Comparison of ENCODE assay signal across 9 cellular contexts in the genomic region with DNA sequence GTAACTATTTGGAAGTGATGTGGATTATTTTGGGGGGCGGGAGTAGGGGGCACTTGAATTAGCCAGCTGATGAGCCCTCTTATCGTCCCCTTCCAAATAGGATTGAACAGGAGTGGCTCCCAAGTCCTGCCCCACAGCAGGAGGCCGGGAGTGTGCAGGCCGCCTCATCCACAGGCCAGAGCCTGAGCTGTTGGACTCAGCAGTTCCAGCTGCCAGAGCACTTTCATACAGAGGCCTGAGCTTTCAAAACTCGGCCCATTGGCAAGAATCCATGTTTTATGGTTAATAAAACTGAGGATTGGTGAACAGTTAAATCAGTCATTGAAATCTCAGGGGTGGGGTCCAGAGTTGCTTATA. TPM values are rescaled to one million over a fixed set of nuclear protein-coding genes. Genes with fewer than 3 reads are reported as not detected.
DNase-seq lines count a peak whose midpoint lies in the region; FAIRE-seq and TF ChIP-seq lines count a peak whose summit lies in the region.
"Had no signal": no experiment of that assay in that cellular context is flagged by ENCODE, and none has a peak within 500 bp of the region (broad histone marks: within the 10 kb centered on the region; RNA-seq: fewer than 3 reads in every experiment).

No MANE protein-coding gene starts in this region.

- H4K20me1 ChIP-seq in BLaER1 (peaks cover 99% of the 10 kb centered on the region), OCI-LY3 (ENCODE audit: insufficient read depth, low read length) (peaks cover 27% of the 10 kb centered on the region), osteoblast (ENCODE audit: insufficient read depth, low read length) (peaks cover 17% of the 10 kb centered on the region)

- H3K27me3 ChIP-seq in BLaER1 (no peaks in the 10 kb centered on the region), OCI-LY3 (ENCODE audit: low read depth, low read length) (no peaks in the 10 kb centered on the region), endocrine pancreas (ENCODE audit: control insufficient read depth, insufficient read depth, low read length) (no peaks in the 10 kb centered on the region), osteoblast (ENCODE audit: insufficient read depth, low read length) (no peaks in the 10 kb centered on the region)
- H3K27me3 ChIP-seq: foreskin keratinocyte had no signal

- H3K4me1 ChIP-seq in BLaER1: peaks cover 92% of the 10 kb centered on the region
- H3K4me1 ChIP-seq in OCI-LY3 (ENCODE audit: low read length): peaks cover 65% of the 10 kb centered on the region
- H3K4me1 ChIP-seq in endocrine pancreas (ENCODE audit: control insufficient read depth, insufficient read depth, low read length): peaks cover 5% of the 10 kb centered on the region
- peaks cover 41% of the 10 kb centered on the region for H3K4me1 ChIP-seq in osteoblast (ENCODE audit: insufficient read depth, low read length)
- H3K4me1 ChIP-seq: foreskin keratinocyte had no signal

- peak overlapping the region; percentile 60 for H3K27ac ChIP-seq in BLaER1
- peak overlapping the region; percentile 82 for H3K27ac ChIP-seq in OCI-LY3 (ENCODE audit: low read length)
- peak overlapping the region; percentile 89 for H3K27ac ChIP-seq in osteoblast (ENCODE audit: low read depth, low read length)
- H3K27ac ChIP-seq: foreskin keratinocyte had no signal

- DNase-seq in osteoblast (ENCODE audit: insufficient read length, low spot score, missing footprints) (no peak), nucleus accumbens (lab: John Stamatoyannopoulos, UW) (no peak), HTR-8/SVneo (ENCODE audit: insufficient read length, low spot score) (no peak), GDM1 (lab: John Stamatoyannopoulos, UW) (no peak), GM19239 (ENCODE audit: insufficient read length, low spot score) (no peak)
- DNase-seq: foreskin keratinocyte had no signal

- TF ChIP-seq CTCF in OCI-LY3 (IDR thresholded peaks at IDR 0.05; ENCODE audit: low read depth, low read length) (no peak), osteoblast (IDR thresholded peaks at IDR 0.05; ENCODE audit: extremely low read depth, low read depth, low read length) (no peak)

- no peaks in the 10 kb centered on the region for H3K9me3 ChIP-seq in BLaER1
- H3K9me3 ChIP-seq in OCI-LY3 (ENCODE audit: insufficient read depth, low read length): no peaks in the 10 kb centered on the region
- H3K9me3 ChIP-seq in endocrine pancreas (ENCODE audit: control insufficient read depth, low read length): no peaks in the 10 kb centered on the region
- no peaks in the 10 kb centered on the region for H3K9me3 ChIP-seq in osteoblast (ENCODE audit: low read depth, low read length)

- H3K4me2 ChIP-seq in BLaER1: peak overlapping the region; percentile 74
- peak overlapping the region; percentile 75 for H3K4me2 ChIP-seq in OCI-LY3 (ENCODE audit: low read length)
- no peak overlapping the region for H3K4me2 ChIP-seq in osteoblast (ENCODE audit: insufficient read depth, low read length)

- H3K36me3 ChIP-seq in BLaER1 (peaks cover 32% of the 10 kb centered on the region), OCI-LY3 (replicated peaks; ENCODE audit: low read depth, low read length) (peaks cover 44% of the 10 kb centered on the region), endocrine pancreas (ENCODE audit: control insufficient read depth, insufficient read depth, low read length) (peaks cover 10% of the 10 kb centered on the region), osteoblast (ENCODE audit: insufficient read depth, low read length) (peaks cover 9% of the 10 kb centered on the region)

- H3K4me3 ChIP-seq in BLaER1 (no peak overlapping the region), OCI-LY3 (ENCODE audit: low read length) (peak overlapping the region; percentile 64), endocrine pancreas (ENCODE audit: control insufficient read depth, insufficient read depth, low read length) (peak overlapping the region; percentile 11), osteoblast (ENCODE audit: insufficient read depth, low read length) (no peak overlapping the region)

- H3K79me2 ChIP-seq in OCI-LY3 (ENCODE audit: low read length): peaks cover 99% of the 10 kb centered on the region
- H3K79me2 ChIP-seq in osteoblast (ENCODE audit: insufficient read depth, low read length): peaks cover 57% of the 10 kb centered on the region

- H3K9ac ChIP-seq in BLaER1 (0 out of 2 replicates have a peak overlapping the region, but pooled peaks have one; percentile 20), OCI-LY3 (ENCODE audit: low read length) (peak overlapping the region; percentile 41), endocrine pancreas (ENCODE audit: control insufficient read depth, insufficient read depth, low read length) (no peak overlapping the region)

- H2AFZ ChIP-seq in OCI-LY3 (ENCODE audit: low read depth, low read length) (no peak overlapping the region), osteoblast (ENCODE audit: low read length) (no peak overlapping the region)

- FAIRE-seq in HTR-8/SVneo (lab: Jason Lieb, UNC) (no peak), GM19239 (lab: Jason Lieb, UNC) (no peak)

RNA-seq across cellular contexts. Expression of a gene that starts 9.6 kb away (rescaled TPM):
- 21.7 and 23.9 TPM in 2 replicates for total RNA-seq in osteoblast

RNA-seq across cellular contexts. Expression of a gene that starts 34.5 kb away (rescaled TPM):
- total RNA-seq in osteoblast: not detected in 2 replicates
- total RNA-seq: foreskin keratinocyte had no signal

Comparison
In these comparisons a context has a peak if more than half of its experiments do, and no peak if none do; other contexts are left out.
1. H3K4me3 ChIP-seq: peak in OCI-LY3 (single experiment) and endocrine pancreas (single experiment); none in BLaER1 (single experiment) and osteoblast (single experiment).
2. Peak in every context shown above with its lines, with median percentiles within 50 percentile points of each other: H3K27ac ChIP-seq.